In the genomic region with DNA sequence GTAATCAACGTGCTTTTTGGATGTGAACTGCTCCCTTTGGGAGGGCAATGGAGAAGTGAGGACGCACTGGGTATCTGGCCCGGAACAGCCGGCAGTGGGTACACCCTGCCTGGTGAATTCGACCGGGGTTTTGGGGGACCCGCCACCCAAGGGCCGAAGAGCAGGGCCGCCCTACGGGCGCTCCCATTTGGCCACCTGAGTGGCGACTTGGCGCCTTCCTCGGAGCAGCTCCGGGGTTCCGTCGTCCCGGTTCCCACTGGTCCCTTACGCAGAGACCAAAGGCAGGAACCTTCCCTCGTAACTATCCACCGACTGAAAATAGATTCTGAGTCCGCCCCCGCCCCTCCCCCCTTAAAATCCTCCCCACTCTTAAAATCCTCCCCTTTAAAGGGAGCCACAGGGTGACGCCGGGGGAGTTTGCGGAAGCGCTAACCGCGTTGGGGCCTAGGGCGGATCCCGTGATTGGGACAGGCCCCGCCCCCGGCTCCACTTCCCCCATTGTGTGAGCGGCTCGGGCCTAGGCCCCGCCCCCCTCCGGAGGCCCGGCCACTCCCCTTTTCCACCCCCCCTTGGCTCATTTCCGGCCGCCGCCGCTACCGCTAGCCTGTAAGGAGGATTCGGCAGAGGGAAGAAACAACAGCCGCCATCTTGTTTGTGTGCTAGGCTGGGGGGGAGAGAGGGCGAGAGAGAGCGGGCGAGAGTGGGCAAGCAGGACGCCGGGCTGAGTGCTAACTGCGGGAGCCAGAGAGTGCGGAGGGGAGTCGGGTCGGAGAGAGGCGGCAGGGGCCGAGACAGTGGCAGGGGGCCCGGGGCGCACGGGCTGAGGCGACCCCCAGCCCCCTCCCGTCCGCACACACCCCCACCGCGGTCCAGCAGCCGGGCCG, we compare ENCODE assay signal across 8 cellular contexts.
DNase-seq lines count a peak whose midpoint lies in the region; ATAC-seq lines count a peak whose summit lies in the region.

No MANE protein-coding gene starts in this region.

- H3K4me3 ChIP-seq in SK-N-MC: peak overlapping the region; percentile 99

- peak overlapping the region; percentile 99 for H3K27ac Mint-ChIP-seq in activated naive CD4-positive, alpha-beta T cell treated with anti-CD3 and anti-CD28 coated beads, Interleukin-2, amount 50 U/mL, for 24 hours

- H3K9me3 ChIP-seq in SK-N-MC (ENCODE audit: low read depth, low read length): no peaks in the 10 kb centered on the region

- no peaks in the 10 kb centered on the region for H3K27me3 Mint-ChIP-seq in activated naive CD4-positive, alpha-beta T cell treated with anti-CD3 and anti-CD28 coated beads, Interleukin-2, amount 50 U/mL, for 24 hours

- peak; percentile 68 for ATAC-seq in HG02571 (IDR thresholded peaks at IDR 0.05; ENCODE audit: unreplicated experiment)

- H3K4me3 Mint-ChIP-seq in activated naive CD4-positive, alpha-beta T cell treated with anti-CD3 and anti-CD28 coated beads, Interleukin-2, amount 50 U/mL, for 24 hours: peak overlapping the region; percentile 93

- H3K4me1 Mint-ChIP-seq in activated naive CD4-positive, alpha-beta T cell treated with anti-CD3 and anti-CD28 coated beads, Interleukin-2, amount 50 U/mL, for 24 hours: peaks cover 26% of the 10 kb centered on the region

- H3K36me3 Mint-ChIP-seq in activated naive CD4-positive, alpha-beta T cell treated with anti-CD3 and anti-CD28 coated beads, Interleukin-2, amount 50 U/mL, for 24 hours: peaks cover 7% of the 10 kb centered on the region

- H3K9ac ChIP-seq in SK-N-MC (ENCODE audit: insufficient read length): peak overlapping the region; percentile 97

- DNase-seq in GM04504 (ENCODE audit: low read depth) (peak; percentile 97), NCI-H1048 (lab: John Stamatoyannopoulos, UW) (peak; percentile 96), SK-N-MC (ENCODE audit: low read depth, low spot score) (peak; percentile 93), germinal center (ENCODE audit: low spot score) (peak; percentile 99), non-pigmented ciliary epithelial cell (ENCODE audit: low read depth) (peak; percentile 87), superior temporal gyrus (ENCODE audit: extremely low spot score) (peak; percentile 97)

- H3K27ac ChIP-seq in SK-N-MC: peak overlapping the region; percentile 99

- peaks cover 5% of the 10 kb centered on the region; the same call in 1 of the 2 replicates for H3K36me3 ChIP-seq in SK-N-MC (ENCODE audit: insufficient read depth, low read length)

- H3K9me3 Mint-ChIP-seq in activated naive CD4-positive, alpha-beta T cell treated with anti-CD3 and anti-CD28 coated beads, Interleukin-2, amount 50 U/mL, for 24 hours: no peaks in the 10 kb centered on the region

Comparison
In these comparisons a context has a peak if more than half of its experiments do, and no peak if none do; other contexts are left out.
1. Peak in every context shown above with its lines: DNase-seq, ATAC-seq, H3K4me3 ChIP-seq and H3K27ac ChIP-seq.